ENCODE assay signal across 1 cellular context in the genomic region with DNA sequence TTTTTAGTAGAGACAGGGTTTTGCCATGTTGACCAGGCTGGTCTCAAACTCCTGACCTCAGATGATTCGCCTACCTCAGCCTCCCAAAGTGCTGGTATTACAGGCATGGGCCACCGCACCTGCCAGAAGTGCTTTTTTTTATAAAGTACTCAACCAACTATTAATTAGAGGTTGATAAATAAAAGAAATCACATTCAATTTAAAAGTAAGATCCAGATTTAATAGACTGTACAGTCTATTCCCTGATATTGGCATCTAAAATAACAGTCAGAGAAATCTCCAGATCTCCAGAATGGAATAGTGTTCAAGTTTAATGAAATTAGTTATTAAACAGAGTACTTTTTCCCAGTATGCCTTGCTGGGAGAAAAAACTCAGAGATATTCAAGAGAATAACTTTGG.
TF ChIP-seq lines count a peak whose summit lies in the region.

No MANE protein-coding gene starts in this region.

TF ChIP-seq in SK-N-SH treated with all-trans-retinoic acid at 6 μM for 48 hours, 23 proteins besides CTCF, POLR2A, EP300 and RAD21 (continued from another document):
- TF ChIP-seq, protein P1, sequence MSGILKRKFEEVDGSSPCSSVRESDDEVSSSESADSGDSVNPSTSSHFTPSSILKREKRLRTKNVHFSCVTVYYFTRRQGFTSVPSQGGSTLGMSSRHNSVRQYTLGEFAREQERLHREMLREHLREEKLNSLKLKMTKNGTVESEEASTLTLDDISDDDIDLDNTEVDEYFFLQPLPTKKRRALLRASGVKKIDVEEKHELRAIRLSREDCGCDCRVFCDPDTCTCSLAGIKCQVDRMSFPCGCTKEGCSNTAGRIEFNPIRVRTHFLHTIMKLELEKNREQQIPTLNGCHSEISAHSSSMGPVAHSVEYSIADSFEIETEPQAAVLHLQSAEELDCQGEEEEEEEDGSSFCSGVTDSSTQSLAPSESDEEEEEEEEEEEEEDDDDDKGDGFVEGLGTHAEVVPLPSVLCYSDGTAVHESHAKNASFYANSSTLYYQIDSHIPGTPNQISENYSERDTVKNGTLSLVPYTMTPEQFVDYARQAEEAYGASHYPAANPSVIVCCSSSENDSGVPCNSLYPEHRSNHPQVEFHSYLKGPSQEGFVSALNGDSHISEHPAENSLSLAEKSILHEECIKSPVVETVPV (CRISPR knock-in tag; IDR thresholded peaks at IDR 0.05): no peak
- TF ChIP-seq GLIS3 (CRISPR knock-in tag; IDR thresholded peaks at IDR 0.05): no peak
- peak; percentile 68 for TF ChIP-seq ISL1 (CRISPR knock-in tag; IDR thresholded peaks at IDR 0.05)
- peak; percentile 93 for TF ChIP-seq SNAI2 (CRISPR knock-in tag; IDR thresholded peaks at IDR 0.05)
TF ChIP-seq in SK-N-SH treated with all-trans-retinoic acid at 6 μM for 48 hours: peak in this region for 2.
